Comparison of ENCODE assay signal across 16 cellular contexts in genomic region chr5:169094586-169095409, GRCh38.
A peak's percentile ranks its signal among the peaks of the same experiment; 100 is the strongest.
DNase-seq lines count a peak whose midpoint lies in the region; ATAC-seq and TF ChIP-seq lines count a peak whose summit lies in the region.
"Had no signal": no experiment of that assay in that cellular context is flagged by ENCODE, and none has a peak within 500 bp of the region (broad histone marks: within the 10 kb centered on the region; RNA-seq: fewer than 3 reads in every experiment).

No MANE protein-coding gene starts in this region.

- no peak for ATAC-seq in GM18861 (IDR thresholded peaks at IDR 0.05; ENCODE audit: unreplicated experiment)
- ATAC-seq in GM21737 (IDR thresholded peaks at IDR 0.05; ENCODE audit: unreplicated experiment) = no peak
- no peak for ATAC-seq in GM18873 (IDR thresholded peaks at IDR 0.05; ENCODE audit: low FRiP score, unreplicated experiment)
- ATAC-seq: activated CD8-positive, alpha-beta T cell treated with anti-CD3 and anti-CD28 coated beads, Interleukin-2, amount 10 ng/mL, durations not matched to agents 7 days and 5 days; mucosa of descending colon; T-helper 17 cell had no signal

- DNase-seq in A172 (ENCODE audit: low spot score) = peak; percentile 71
- peak; percentile 78 for DNase-seq in H4 (ENCODE audit: low spot score)
- DNase-seq in T1000 (lab: John Stamatoyannopoulos, UW) = peak; percentile 19
- peak; percentile 22 for DNase-seq in fibroblast of pulmonary artery (ENCODE audit: low read depth)
- DNase-seq in RPMI8226 = no peak
- DNase-seq: activated CD8-positive, alpha-beta T cell treated with anti-CD3 and anti-CD28 coated beads, Interleukin-2, amount 10 ng/mL, durations not matched to agents 7 days and 5 days; activated naive CD4-positive, alpha-beta T cell; DMS153; islet precursor cell; mucosa of descending colon; NCI-H1092 treated with DMSO at 0.1 percent for 48 hours; stimulated activated CD8-positive, alpha-beta memory T cell treated with anti-CD3 and anti-CD28 coated beads, Interleukin-4, amount 100 ng/mL, for 48 hours; T-helper 17 cell had no signal

- TF ChIP-seq CTCF in fibroblast of pulmonary artery (IDR thresholded peaks at IDR 0.05; ENCODE audit: low read length, missing control alignments) = no peak

- no peak overlapping the region for H3K4me3 ChIP-seq in fibroblast of pulmonary artery (replicated peaks; ENCODE audit: low read depth, low read length)
- H3K4me3 ChIP-seq: mucosa of descending colon had no signal
